In the genomic region with DNA sequence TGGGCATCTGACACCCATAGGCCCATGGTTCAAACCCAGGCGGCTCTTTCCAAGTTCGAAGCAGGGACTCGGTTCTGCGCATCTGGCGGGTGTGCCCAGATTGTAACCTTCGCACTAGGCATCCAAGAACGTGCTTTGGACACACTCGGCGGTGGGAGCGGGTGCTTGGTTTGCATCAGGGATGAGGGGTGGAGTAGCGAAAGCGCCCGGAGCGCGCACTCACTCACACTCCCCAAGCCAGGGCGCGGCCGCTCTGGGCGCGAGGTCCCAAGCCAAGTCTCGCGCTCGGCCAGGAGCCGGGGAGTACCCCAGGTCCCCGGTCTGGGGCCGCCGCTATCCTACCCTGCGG, we compare ENCODE assay signal across 8 cellular contexts. TPM values are rescaled to one million over a fixed set of nuclear protein-coding genes. Genes with fewer than 3 reads are reported as not detected.
DNase-seq lines count a peak whose midpoint lies in the region; ATAC-seq and TF ChIP-seq lines count a peak whose summit lies in the region.

No MANE protein-coding gene starts in this region.

- intact Hi-C loops in left lung (cut with DNase I) = no loop called here

- no peaks in the 10 kb centered on the region for H3K9me3 ChIP-seq in HEK293 (ENCODE audit: control insufficient read depth, insufficient read depth, low read depth, low read length)
- H3K9me3 ChIP-seq in left lung = no peaks in the 10 kb centered on the region

- H3K36me3 ChIP-seq in HEK293 (ENCODE audit: control insufficient read depth in 2 of 2, insufficient read depth in 1 of 2, low read length in 2 of 2) (no peaks in the 10 kb centered on the region), left lung (no peaks in the 10 kb centered on the region)

- POLR2A ChIA-PET in HEK293 (lab: Yijun Ruan, JAX) = no interaction called here

- CTCF ChIA-PET in HEK293 (lab: Yijun Ruan, JAX) = interaction anchor here (0.6 kb wide), 1 partner anchor 9 kb away, joined by 3 read pairs; no protein-coding TSS in a partner anchor

- no peak for ATAC-seq in left lung

- no peaks in the 10 kb centered on the region for H3K4me1 ChIP-seq in HEK293 (ENCODE audit: control insufficient read depth, insufficient read depth, low read length)
- peaks cover 11 to 14% of the 10 kb centered on the region in 2 donors for H3K4me1 ChIP-seq in left lung

- peaks cover 29 to 67% of the 10 kb centered on the region in 2 donors for H3K27me3 ChIP-seq in left lung

- DNase-seq in cardiac fibroblast (ENCODE audit: low read depth in 2 of 2) (no peak), left lung (no peak), hepatic stellate cell (ENCODE audit: low spot score) (no peak), midbrain (lab: John Stamatoyannopoulos, UW) (no peak), medulla oblongata (ENCODE audit: extremely low spot score) (no peak), NCI-H146 treated with DMSO at 0.1 percent for 48 hours (lab: John Stamatoyannopoulos, UW; ENCODE audit: unreplicated experiment) (no peak)

- H3K4me3 ChIP-seq in HEK293 (ENCODE audit: low read depth, low read length) = peak overlapping the region; percentile 89
- peak overlapping the region; percentile 37 to 55 for H3K4me3 ChIP-seq in cardiac fibroblast (replicated peaks in 1 of 2; ENCODE audit: low read depth in 2 of 2, low read length in 2 of 2)
- peak overlapping the region; percentile 22 to 42 for H3K4me3 ChIP-seq in left lung
- H3K4me3 ChIP-seq in skin epidermis = peak overlapping the region; percentile 1 to 43 (median 24)

- peak overlapping the region; percentile 55; the same call in 1 of the 2 replicates for H3K27ac ChIP-seq in HEK293 (ENCODE audit: extremely low read depth, low read depth, low read length)
- no peak overlapping the region for H3K27ac ChIP-seq in left lung
- H3K27ac ChIP-seq in skin epidermis = no peak overlapping the region

- TF ChIP-seq CTCF in HEK293 (tag by site-specific recombination; IDR thresholded peaks at IDR 0.05) = no peak
- no peak for TF ChIP-seq CTCF in cardiac fibroblast (IDR thresholded peaks at IDR 0.05; ENCODE audit: low read depth, low read length)
- no peak for TF ChIP-seq CTCF in left lung (IDR thresholded peaks at IDR 0.05)

TF ChIP-seq in HEK293, 187 proteins besides CTCF, POLR2A, EP300 and RAD21:
- no peak for TF ChIP-seq ZNF544 (tag by site-specific recombination; IDR thresholded peaks at IDR 0.05)
- TF ChIP-seq ZNF157 (tag by site-specific recombination; IDR thresholded peaks at IDR 0.05) = no peak
- no peak for TF ChIP-seq ZNF514 (tag by site-specific recombination; IDR thresholded peaks at IDR 0.05)
- no peak for TF ChIP-seq ZXDB (tag by site-specific recombination; IDR thresholded peaks at IDR 0.05)
- no peak for TF ChIP-seq ZNF24 (tag by site-specific recombination; IDR thresholded peaks at IDR 0.05)
- no peak for TF ChIP-seq ZNF747 (tag by site-specific recombination; IDR thresholded peaks at IDR 0.05)
- no peak for TF ChIP-seq ZNF324 (tag by site-specific recombination; IDR thresholded peaks at IDR 0.05)
- TF ChIP-seq, protein P1, sequence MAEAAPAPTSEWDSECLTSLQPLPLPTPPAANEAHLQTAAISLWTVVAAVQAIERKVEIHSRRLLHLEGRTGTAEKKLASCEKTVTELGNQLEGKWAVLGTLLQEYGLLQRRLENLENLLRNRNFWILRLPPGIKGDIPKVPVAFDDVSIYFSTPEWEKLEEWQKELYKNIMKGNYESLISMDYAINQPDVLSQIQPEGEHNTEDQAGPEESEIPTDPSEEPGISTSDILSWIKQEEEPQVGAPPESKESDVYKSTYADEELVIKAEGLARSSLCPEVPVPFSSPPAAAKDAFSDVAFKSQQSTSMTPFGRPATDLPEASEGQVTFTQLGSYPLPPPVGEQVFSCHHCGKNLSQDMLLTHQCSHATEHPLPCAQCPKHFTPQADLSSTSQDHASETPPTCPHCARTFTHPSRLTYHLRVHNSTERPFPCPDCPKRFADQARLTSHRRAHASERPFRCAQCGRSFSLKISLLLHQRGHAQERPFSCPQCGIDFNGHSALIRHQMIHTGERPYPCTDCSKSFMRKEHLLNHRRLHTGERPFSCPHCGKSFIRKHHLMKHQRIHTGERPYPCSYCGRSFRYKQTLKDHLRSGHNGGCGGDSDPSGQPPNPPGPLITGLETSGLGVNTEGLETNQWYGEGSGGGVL (tag by site-specific recombination; IDR thresholded peaks at IDR 0.05) = no peak
- TF ChIP-seq ZNF335 (tag by site-specific recombination; conservative IDR thresholded peaks at IDR 0.05) = no peak
- TF ChIP-seq BCL11A (tag by site-specific recombination; IDR thresholded peaks at IDR 0.05; ENCODE audit: low read depth) = no peak
- TF ChIP-seq SALL2 (tag by site-specific recombination; IDR thresholded peaks at IDR 0.05; ENCODE audit: borderline replicate concordance) = no peak
- TF ChIP-seq MEIS1 (CRISPR knock-in tag; IDR thresholded peaks at IDR 0.05; ENCODE audit: borderline replicate concordance) = 0 out of 2 replicates have a peak, but pooled peaks have one; percentile 13
- TF ChIP-seq ZNF311 (tag by site-specific recombination; IDR thresholded peaks at IDR 0.05; ENCODE audit: borderline replicate concordance) = no peak
- TF ChIP-seq, protein P2, sequence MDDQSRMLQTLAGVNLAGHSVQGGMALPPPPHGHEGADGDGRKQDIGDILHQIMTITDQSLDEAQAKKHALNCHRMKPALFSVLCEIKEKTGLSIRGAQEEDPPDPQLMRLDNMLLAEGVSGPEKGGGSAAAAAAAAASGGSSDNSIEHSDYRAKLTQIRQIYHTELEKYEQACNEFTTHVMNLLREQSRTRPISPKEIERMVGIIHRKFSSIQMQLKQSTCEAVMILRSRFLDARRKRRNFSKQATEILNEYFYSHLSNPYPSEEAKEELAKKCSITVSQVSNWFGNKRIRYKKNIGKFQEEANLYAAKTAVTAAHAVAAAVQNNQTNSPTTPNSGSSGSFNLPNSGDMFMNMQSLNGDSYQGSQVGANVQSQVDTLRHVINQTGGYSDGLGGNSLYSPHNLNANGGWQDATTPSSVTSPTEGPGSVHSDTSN (CRISPR knock-in tag; IDR thresholded peaks at IDR 0.05) = 0 out of 2 replicates have a peak, but pooled peaks have one; percentile 5
- TF ChIP-seq ZNF132 (tag by site-specific recombination; IDR thresholded peaks at IDR 0.05; ENCODE audit: borderline replicate concordance) = no peak
- no peak for TF ChIP-seq ZNF624 (tag by site-specific recombination; IDR thresholded peaks at IDR 0.05)
- no peak for TF ChIP-seq ZBTB1 (tag by site-specific recombination; IDR thresholded peaks at IDR 0.05)

RNA-seq across cellular contexts. Expression of a gene that starts 0.2 kb away (rescaled TPM):
- under 1 TPM in 1 of 2 donors, not detected in 1; 0.10 TPM for total RNA-seq in left lung

Comparison
In these comparisons a context has a peak if more than half of its experiments do, and no peak if none do; other contexts are left out.
1. H3K4me3 ChIP-seq: peak in every context shown above with its lines; median percentile 89 in HEK293; 46 in cardiac fibroblast; 32 in left lung; 24 in skin epidermis.